In genomic region chr7:134710511-134710853, GRCh38 we compare ENCODE assay signal across 14 cellular contexts.
A peak's percentile ranks its signal among the peaks of the same experiment; 100 is the strongest.
DNase-seq lines count a peak whose midpoint lies in the region; ATAC-seq and TF ChIP-seq lines count a peak whose summit lies in the region.
"Had no signal": no experiment of that assay in that cellular context is flagged by ENCODE, and none has a peak within 500 bp of the region (broad histone marks: within the 10 kb centered on the region; RNA-seq: fewer than 3 reads in every experiment).

No MANE protein-coding gene starts in this region.

- H3K36me3 Mint-ChIP-seq in activated CD8-positive, alpha-beta memory T cell treated with anti-CD3 and anti-CD28 coated beads, Interleukin-2, amount 10 ng/mL, durations not matched to agents 7 days and 5 days, result no peaks in the 10 kb centered on the region
- H3K36me3 Mint-ChIP-seq in Calu3 (ENCODE audit: insufficient read depth, unreplicated experiment), result no peaks in the 10 kb centered on the region
- H3K36me3 Mint-ChIP-seq in activated naive CD8-positive, alpha-beta T cell treated with anti-CD3 and anti-CD28 coated beads, Interleukin-2, amount 10 ng/mL, durations not matched to agents 7 days and 5 days, result no peaks in the 10 kb centered on the region

- no peaks in the 10 kb centered on the region for H3K36me3 ChIP-seq in parathyroid adenoma (ENCODE audit: control insufficient read depth, insufficient read depth, low read length)
- H3K36me3 ChIP-seq: heart right ventricle, MG63, tibial nerve had no signal

- no peak overlapping the region for H3K4me3 ChIP-seq in parathyroid adenoma (ENCODE audit: low read depth, low read length)
- H3K4me3 ChIP-seq: heart right ventricle, MG63, tibial nerve had no signal

- TF ChIP-seq CTCF in Calu3 (IDR thresholded peaks at IDR 0.05; ENCODE audit: unreplicated experiment), result no peak
- no peak for TF ChIP-seq CTCF in parathyroid adenoma (IDR thresholded peaks at IDR 0.05)

- H3K79me2 ChIP-seq in parathyroid adenoma, result no peaks in the 10 kb centered on the region

- peaks cover 16% of the 10 kb centered on the region for H3K4me1 Mint-ChIP-seq in activated CD8-positive, alpha-beta memory T cell treated with anti-CD3 and anti-CD28 coated beads, Interleukin-2, amount 10 ng/mL, durations not matched to agents 7 days and 5 days
- no peaks in the 10 kb centered on the region for H3K4me1 Mint-ChIP-seq in Calu3 (ENCODE audit: low read depth, unreplicated experiment)
- peaks cover 19% of the 10 kb centered on the region for H3K4me1 Mint-ChIP-seq in activated naive CD8-positive, alpha-beta T cell treated with anti-CD3 and anti-CD28 coated beads, Interleukin-2, amount 10 ng/mL, durations not matched to agents 7 days and 5 days

- H3K27me3 Mint-ChIP-seq in activated CD8-positive, alpha-beta memory T cell treated with anti-CD3 and anti-CD28 coated beads, Interleukin-2, amount 10 ng/mL, durations not matched to agents 7 days and 5 days, result peaks cover 3% of the 10 kb centered on the region
- no peaks in the 10 kb centered on the region for H3K27me3 Mint-ChIP-seq in Calu3 (ENCODE audit: unreplicated experiment)
- peaks cover 2% of the 10 kb centered on the region for H3K27me3 Mint-ChIP-seq in activated naive CD8-positive, alpha-beta T cell treated with anti-CD3 and anti-CD28 coated beads, Interleukin-2, amount 10 ng/mL, durations not matched to agents 7 days and 5 days

- DNase-seq in activated CD8-positive, alpha-beta memory T cell treated with anti-CD3 and anti-CD28 coated beads, Interleukin-2, amount 50 U/mL, for 48 hours, result peak; percentile 65
- DNase-seq in activated CD8-positive, alpha-beta memory T cell treated with anti-CD3 and anti-CD28 coated beads, Interleukin-2, amount 10 ng/mL, durations not matched to agents 7 days and 5 days, result no peak
- DNase-seq in Calu3 (peak; percentile 6), NCI-H69 (lab: John Stamatoyannopoulos, UW) (no peak)
- DNase-seq in activated naive CD8-positive, alpha-beta T cell treated with anti-CD3 and anti-CD28 coated beads, Interleukin-2, amount 10 ng/mL, durations not matched to agents 7 days and 5 days, result peak; percentile 43
- DNase-seq: heart right ventricle; MG63; NCI-H2171; NK-92 treated with Interleukin-12 subunit alpha and Interleukin-12 subunit beta, amount 100 ng/mL, for 24 hours; Right ventricle myocardium superior had no signal

- no peaks in the 10 kb centered on the region for H3K9me3 ChIP-seq in parathyroid adenoma (ENCODE audit: control insufficient read depth, low read length)
- H3K9me3 ChIP-seq: heart right ventricle, MG63, tibial nerve had no signal

- H3K4me2 ChIP-seq in parathyroid adenoma (ENCODE audit: low read length), result no peak overlapping the region

- POLR2A ChIA-PET in activated naive CD8-positive, alpha-beta T cell treated with anti-CD3 and anti-CD28 coated beads, Interleukin-2, amount 10 ng/mL, durations not matched to agents 7 days and 5 days (lab: Charles Lee), result interaction anchor here (0.7 kb wide), 1 partner anchor 22 kb away, joined by 3 read pairs; no protein-coding TSS in a partner anchor

- CTCF ChIA-PET in activated CD8-positive, alpha-beta memory T cell treated with anti-CD3 and anti-CD28 coated beads, Interleukin-2, amount 10 ng/mL, durations not matched to agents 7 days and 5 days (lab: Charles Lee), result interaction anchor here (1.3 to 1.5 kb wide), 2 partner anchors 10 to 75 kb away, joined by 3 read pairs; no protein-coding TSS in a partner anchor
- CTCF ChIA-PET in Calu3 (lab: Charles Lee), result no interaction called here

- H3K9me3 Mint-ChIP-seq in activated CD8-positive, alpha-beta memory T cell treated with anti-CD3 and anti-CD28 coated beads, Interleukin-2, amount 10 ng/mL, durations not matched to agents 7 days and 5 days (ENCODE audit: low read depth), result no peaks in the 10 kb centered on the region
- no peaks in the 10 kb centered on the region for H3K9me3 Mint-ChIP-seq in Calu3 (ENCODE audit: low read depth, unreplicated experiment)
- H3K9me3 Mint-ChIP-seq in activated naive CD8-positive, alpha-beta T cell treated with anti-CD3 and anti-CD28 coated beads, Interleukin-2, amount 10 ng/mL, durations not matched to agents 7 days and 5 days, result no peaks in the 10 kb centered on the region

- H3K4me1 ChIP-seq in parathyroid adenoma, result peaks cover 16% of the 10 kb centered on the region

- BruUV-seq in Calu3 (replicated peaks; lab: Mats Ljungman, UMichigan), result no TSS peak

- no peak for ATAC-seq in activated CD8-positive, alpha-beta memory T cell treated with anti-CD3 and anti-CD28 coated beads, Interleukin-2, amount 10 ng/mL, durations not matched to agents 7 days and 5 days
- peak; percentile 3 for ATAC-seq in activated naive CD8-positive, alpha-beta T cell treated with anti-CD3 and anti-CD28 coated beads, Interleukin-2, amount 10 ng/mL, durations not matched to agents 7 days and 5 days (ENCODE audit: low read depth)
- no peak for ATAC-seq in GM18867 (IDR thresholded peaks at IDR 0.05; ENCODE audit: unreplicated experiment)
- ATAC-seq in GM21367 (IDR thresholded peaks at IDR 0.05; ENCODE audit: unreplicated experiment), result no peak

- no peak overlapping the region for H3K9ac ChIP-seq in parathyroid adenoma

- H3K27ac ChIP-seq in parathyroid adenoma, result peak overlapping the region; percentile 79
- H3K27ac ChIP-seq: heart right ventricle had no signal

- no peaks in the 10 kb centered on the region for H3K27me3 ChIP-seq in parathyroid adenoma (ENCODE audit: control insufficient read depth, insufficient read depth, low read length)
- H3K27me3 ChIP-seq: heart right ventricle, MG63, tibial nerve had no signal

- H2AFZ ChIP-seq in parathyroid adenoma, result peak overlapping the region; percentile 95

- H3K4me3 Mint-ChIP-seq in activated CD8-positive, alpha-beta memory T cell treated with anti-CD3 and anti-CD28 coated beads, Interleukin-2, amount 10 ng/mL, durations not matched to agents 7 days and 5 days, result no peak overlapping the region
- H3K4me3 Mint-ChIP-seq in Calu3 (ENCODE audit: low read depth, unreplicated experiment), result no peak overlapping the region
- peak overlapping the region; percentile 35 for H3K4me3 Mint-ChIP-seq in activated naive CD8-positive, alpha-beta T cell treated with anti-CD3 and anti-CD28 coated beads, Interleukin-2, amount 10 ng/mL, durations not matched to agents 7 days and 5 days

- intact Hi-C loops in Calu3 (cut with micrococcal nuclease; ENCODE audit: unreplicated experiment), result no loop called here

- H3K27ac Mint-ChIP-seq in activated CD8-positive, alpha-beta memory T cell treated with anti-CD3 and anti-CD28 coated beads, Interleukin-2, amount 10 ng/mL, durations not matched to agents 7 days and 5 days, result no peak overlapping the region
- no peak overlapping the region for H3K27ac Mint-ChIP-seq in Calu3 (ENCODE audit: unreplicated experiment)
- peak overlapping the region; percentile 82 for H3K27ac Mint-ChIP-seq in activated naive CD8-positive, alpha-beta T cell treated with anti-CD3 and anti-CD28 coated beads, Interleukin-2, amount 10 ng/mL, durations not matched to agents 7 days and 5 days

Comparison
In these comparisons a context has a peak if more than half of its experiments do, and no peak if none do; other contexts are left out.
1. DNase-seq: peak in activated CD8-positive, alpha-beta memory T cell treated with anti-CD3 and anti-CD28 coated beads, Interleukin-2, amount 50 U/mL, for 48 hours (single experiment), Calu3 (single experiment) and activated naive CD8-positive, alpha-beta T cell treated with anti-CD3 and anti-CD28 coated beads, Interleukin-2, amount 10 ng/mL, durations not matched to agents 7 days and 5 days (single experiment); none in activated CD8-positive, alpha-beta memory T cell treated with anti-CD3 and anti-CD28 coated beads, Interleukin-2, amount 10 ng/mL, durations not matched to agents 7 days and 5 days (single experiment) and NCI-H69 (single experiment).